ENCODE assay signal across 19 cellular contexts in the genomic region with DNA sequence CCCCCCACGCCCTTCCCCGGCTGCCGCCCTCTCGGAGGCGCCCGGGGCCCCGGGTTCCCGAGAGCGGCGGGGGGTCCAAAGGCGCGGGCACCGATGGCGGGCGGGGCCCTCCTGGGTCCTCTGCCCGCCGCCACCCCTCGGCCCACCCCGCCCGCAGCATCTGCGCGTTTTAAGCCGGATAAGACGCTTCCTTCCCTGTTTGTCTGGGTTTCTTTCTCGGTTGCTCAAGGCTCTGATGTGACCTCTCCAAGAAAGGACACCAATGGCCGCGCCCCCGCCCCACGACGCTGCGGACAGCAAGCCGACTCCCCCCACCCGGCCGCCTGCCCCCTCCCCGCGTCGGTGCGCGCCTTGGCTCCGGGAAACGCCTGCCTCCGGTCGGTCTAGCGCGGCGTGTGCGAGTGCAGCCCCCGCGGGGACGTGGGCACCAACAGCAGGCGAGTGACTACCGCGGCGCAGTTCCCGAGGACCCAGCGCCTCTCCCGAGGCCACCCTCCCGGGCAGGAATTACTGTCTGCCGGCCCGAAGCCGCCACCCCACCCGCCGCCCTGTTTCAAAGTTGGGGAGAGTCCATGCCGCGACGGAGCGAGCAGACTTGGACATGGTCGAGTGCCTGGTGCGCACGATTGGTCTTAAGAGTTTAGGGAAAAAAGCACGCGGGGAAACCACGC. TPM values are rescaled to one million over a fixed set of nuclear protein-coding genes. Genes with fewer than 3 reads are reported as not detected.
A peak's percentile ranks its signal among the peaks of the same experiment; 100 is the strongest.
DNase-seq lines count a peak whose midpoint lies in the region; ATAC-seq and TF ChIP-seq lines count a peak whose summit lies in the region.
"Had no signal": no experiment of that assay in that cellular context is flagged by ENCODE, and none has a peak within 500 bp of the region (broad histone marks: within the 10 kb centered on the region; RNA-seq: fewer than 3 reads in every experiment).

No MANE protein-coding gene starts in this region.

- no peaks in the 10 kb centered on the region for H3K36me3 Mint-ChIP-seq in stimulated activated naive B cell treated with anti-CD40 and anti-IgM and Interleukin-4, amounts not matched to agents 10 μg/mL and 1 μg/mL and 100 μg/mL, for 72 hours

- no peak overlapping the region for H3K4me3 ChIP-seq in choroid plexus epithelial cell (ENCODE audit: low read depth, low read length)
- H3K4me3 ChIP-seq: GM12878, K562 had no signal

- no peak for TF ChIP-seq CTCF in choroid plexus epithelial cell (conservative IDR thresholded peaks at IDR 0.05; ENCODE audit: low read depth, low read length)

- H3K9me3 Mint-ChIP-seq in stimulated activated naive B cell treated with anti-CD40 and anti-IgM and Interleukin-4, amounts not matched to agents 10 μg/mL and 1 μg/mL and 100 μg/mL, for 72 hours = peaks cover 0 to 1% of the 10 kb centered on the region in 2 donors

- no peak for ATAC-seq in stimulated activated naive B cell treated with anti-CD40 and anti-IgM and Interleukin-4, amounts not matched to agents 10 μg/mL and 1 μg/mL and 100 μg/mL, for 72 hours (replicated peaks)
- ATAC-seq: GM12878, HCT116, K562 had no signal

- no peak overlapping the region for H3K4me3 Mint-ChIP-seq in stimulated activated naive B cell treated with anti-CD40 and anti-IgM and Interleukin-4, amounts not matched to agents 10 μg/mL and 1 μg/mL and 100 μg/mL, for 72 hours

- DNase-seq in DMS 273 (lab: John Stamatoyannopoulos, UW; ENCODE audit: unreplicated experiment) (peak; percentile 42), DMS 273 treated with DMSO at 0.1 percent for 48 hours (lab: John Stamatoyannopoulos, UW) (no peak), choroid plexus epithelial cell (ENCODE audit: low read depth) (peak; percentile 6), iris pigment epithelial cell (ENCODE audit: low read depth) (peak; percentile 11), NCI-H526 (lab: John Stamatoyannopoulos, UW) (no peak), DMS114 treated with DMSO at 0.1 percent for 48 hours (lab: John Stamatoyannopoulos, UW; ENCODE audit: unreplicated experiment) (no peak), occipital lobe (lab: John Stamatoyannopoulos, UW) (no peak)
- no peak for DNase-seq in stimulated activated naive B cell treated with anti-CD40 and anti-IgM and Interleukin-4, amounts not matched to agents 10 μg/mL and 1 μg/mL and 100 μg/mL, for 72 hours
- DNase-seq: C1 segment of cervical spinal cord; NCI-H1048; NCI-H146; NCI-H2227 treated with DMSO at 0.1 percent for 48 hours; NCI-H526 treated with DMSO at 0.1 percent for 48 hours; NK-92 treated with Interleukin-12 subunit alpha and Interleukin-12 subunit beta, amount 100 ng/mL, for 24 hours had no signal

- H3K27me3 Mint-ChIP-seq in stimulated activated naive B cell treated with anti-CD40 and anti-IgM and Interleukin-4, amounts not matched to agents 10 μg/mL and 1 μg/mL and 100 μg/mL, for 72 hours = peaks cover 66 to 95% of the 10 kb centered on the region in 2 donors

- peaks cover 4 to 7% of the 10 kb centered on the region in 2 donors for H3K4me1 Mint-ChIP-seq in stimulated activated naive B cell treated with anti-CD40 and anti-IgM and Interleukin-4, amounts not matched to agents 10 μg/mL and 1 μg/mL and 100 μg/mL, for 72 hours

- no peak overlapping the region for H3K27ac Mint-ChIP-seq in stimulated activated naive B cell treated with anti-CD40 and anti-IgM and Interleukin-4, amounts not matched to agents 10 μg/mL and 1 μg/mL and 100 μg/mL, for 72 hours

RNA-seq across cellular contexts. Expression of gene HMX1, which starts 21.1 kb away (rescaled TPM):
- total RNA-seq in occipital lobe = 0.16 TPM
- total RNA-seq: G401, GM12878, HT1080, K562 had no signal

Comparison
In these comparisons a context has a peak if more than half of its experiments do, and no peak if none do; other contexts are left out.
1. DNase-seq: peak in DMS 273 (single experiment), choroid plexus epithelial cell (single experiment) and iris pigment epithelial cell (single experiment); none in DMS 273 treated with DMSO at 0.1 percent for 48 hours (single experiment), NCI-H526 (0 of 2), DMS114 treated with DMSO at 0.1 percent for 48 hours (single experiment), occipital lobe (single experiment) and stimulated activated naive B cell treated with anti-CD40 and anti-IgM and Interleukin-4, amounts not matched to agents 10 μg/mL and 1 μg/mL and 100 μg/mL, for 72 hours (single experiment).